ENCODE assay signal across 8 cellular contexts in genomic region chr10:124418726-124419501, GRCh38. TPM values are rescaled to one million over a fixed set of nuclear protein-coding genes. Genes with fewer than 3 reads are reported as not detected.
DNase-seq lines count a peak whose midpoint lies in the region; ATAC-seq and TF ChIP-seq lines count a peak whose summit lies in the region.

OAT (minus strand) TSS chr10:124418923; CDS start chr10:124412171, 6,752 bp downstream.

- TF ChIP-seq CTCF in GM10266 (IDR thresholded peaks at IDR 0.05; ENCODE audit: control insufficient read depth, insufficient read depth, low read depth, missing control alignments): peak; percentile 7
- no peak for TF ChIP-seq CTCF in SU-DHL-6 (IDR thresholded peaks at IDR 0.05; ENCODE audit: insufficient read depth, low read length, poor library complexity, severe bottlenecking)
- no peak for TF ChIP-seq CTCF in omental fat pad (IDR thresholded peaks at IDR 0.05)

- H3K36me3 ChIP-seq in SU-DHL-6 (ENCODE audit: low read length): no peaks in the 10 kb centered on the region

- peaks cover 9% of the 10 kb centered on the region for H3K27me3 Mint-ChIP-seq in activated naive CD8-positive, alpha-beta T cell treated with anti-CD3 and anti-CD28 coated beads for 36 hours

- peaks cover 3% of the 10 kb centered on the region for H3K36me3 Mint-ChIP-seq in activated naive CD8-positive, alpha-beta T cell treated with anti-CD3 and anti-CD28 coated beads for 36 hours

- H3K9me2 ChIP-seq in SU-DHL-6 (replicated peaks; ENCODE audit: insufficient read depth, low read length): no peaks in the 10 kb centered on the region

- no peaks in the 10 kb centered on the region for H3K27me3 ChIP-seq in SU-DHL-6 (ENCODE audit: low read length)

- peak within 1 kb of the TSS; percentile 65 for H3K9ac ChIP-seq in SU-DHL-6 (ENCODE audit: low read length)

- peak within 1 kb of the TSS; percentile 54 for H3K27ac Mint-ChIP-seq in activated naive CD8-positive, alpha-beta T cell treated with anti-CD3 and anti-CD28 coated beads for 36 hours

- H3K4me1 Mint-ChIP-seq in activated naive CD8-positive, alpha-beta T cell treated with anti-CD3 and anti-CD28 coated beads for 36 hours: peaks cover 31% of the 10 kb centered on the region

- ATAC-seq in HG02623 (IDR thresholded peaks at IDR 0.05; ENCODE audit: unreplicated experiment) (peak; percentile 94), omental fat pad (ENCODE audit: low FRiP score) (peak; percentile 97)

- peak within 1 kb of the TSS; percentile 89 for H2AFZ ChIP-seq in SU-DHL-6 (ENCODE audit: low read depth, low read length, severe bottlenecking)

- DNase-seq in GM10266 (ENCODE audit: extremely low spot score) (peak; percentile 96), NCI-H1105 treated with DMSO at 0.1 percent for 48 hours (lab: John Stamatoyannopoulos, UW) (peak; percentile 83), glomerular visceral epithelial cell (ENCODE audit: extremely low spot score) (peak; percentile 96), omental fat pad (ENCODE audit: low spot score) (peak; percentile 91)
- peak; percentile 97 for DNase-seq in activated naive CD8-positive, alpha-beta T cell treated with anti-CD3 and anti-CD28 coated beads for 36 hours

- H3F3A ChIP-seq in SU-DHL-6 (ENCODE audit: insufficient read depth): 0 out of 2 replicates have a peak, but pooled peaks cover 3% of the 10 kb centered on the region

- H3K9me3 ChIP-seq in SU-DHL-6 (ENCODE audit: insufficient read depth, low read length): no peaks in the 10 kb centered on the region

- no peaks in the 10 kb centered on the region for H4K20me1 ChIP-seq in SU-DHL-6 (ENCODE audit: low read depth, low read length)

- no peak within 1 kb of the TSS for H3K27ac ChIP-seq in SU-DHL-6 (ENCODE audit: low read depth, low read length)
- H3K27ac ChIP-seq in temporal lobe (ENCODE audit: low read depth, low read length): peak within 1 kb of the TSS; percentile 56

- peak within 1 kb of the TSS; percentile 74 for H3K4me2 ChIP-seq in SU-DHL-6 (ENCODE audit: low read depth, low read length, poor library complexity, severe bottlenecking)

- no peaks in the 10 kb centered on the region for H3K9me3 Mint-ChIP-seq in activated naive CD8-positive, alpha-beta T cell treated with anti-CD3 and anti-CD28 coated beads for 36 hours

- peak within 1 kb of the TSS; percentile 84 for H3K4me3 Mint-ChIP-seq in activated naive CD8-positive, alpha-beta T cell treated with anti-CD3 and anti-CD28 coated beads for 36 hours

- peaks cover 8% of the 10 kb centered on the region for H3K79me2 ChIP-seq in SU-DHL-6 (ENCODE audit: insufficient read depth, low read length)

- H3K4me3 ChIP-seq in SU-DHL-6 (ENCODE audit: insufficient read depth, low read length, poor library complexity, severe bottlenecking): peak within 1 kb of the TSS; percentile 69

RNA-seq across cellular contexts. Expression of gene OAT, which starts in this region (rescaled TPM):
- total RNA-seq in activated naive CD8-positive, alpha-beta T cell treated with anti-CD3 and anti-CD28 coated beads for 36 hours: 10 to 100 TPM; 43.1 to 47.1 TPM
- total RNA-seq in omental fat pad (100 to 1,000 TPM in 1 of 4 donors, 10 to 100 TPM in 3; 62.4 to 120 (median 85.3) TPM), temporal lobe (119 TPM)
